ENCODE assay signal across 16 cellular contexts in the genomic region with DNA sequence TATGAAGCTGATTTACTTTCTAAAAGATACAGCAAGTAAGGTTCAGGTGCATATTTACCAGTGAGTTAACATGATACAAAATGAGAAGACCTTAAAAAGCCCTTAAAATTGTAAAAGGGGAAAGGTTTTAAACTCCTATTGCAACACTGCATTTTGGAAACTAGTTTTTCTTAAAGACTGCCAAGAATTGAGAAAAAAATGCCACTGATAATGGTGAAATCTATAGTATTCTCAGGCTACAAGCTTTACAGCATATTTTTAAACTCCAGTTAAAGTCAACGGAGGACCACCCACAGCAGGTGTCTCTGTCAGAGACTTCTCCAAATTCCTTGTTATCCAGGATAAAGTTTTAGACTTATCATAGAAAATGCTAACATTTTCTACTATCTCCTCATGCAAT.
"Had no signal": no experiment of that assay in that cellular context is flagged by ENCODE, and none has a peak within 500 bp of the region (broad histone marks: within the 10 kb centered on the region; RNA-seq: fewer than 3 reads in every experiment).

No MANE protein-coding gene starts in this region.

- H3K9me3 ChIP-seq: body of pancreas, tibial nerve had no signal

- H3K27ac ChIP-seq: body of pancreas, tibial nerve, WERI-Rb-1 had no signal

- H3K4me3 ChIP-seq: body of pancreas, lung, tibial nerve had no signal

- ATAC-seq: activated T-cell treated with anti-CD3 and anti-CD28 coated beads, Interleukin-2, amount 50 U/mL, for 4 hours; body of pancreas; left colon; naive thymus-derived CD8-positive, alpha-beta T cell; right cardiac atrium had no signal

- H3K4me3 Mint-ChIP-seq: activated T-cell treated with anti-CD3 and anti-CD28 coated beads, Interleukin-2, amount 50 U/mL, for 4 hours; naive thymus-derived CD8-positive, alpha-beta T cell had no signal

- DNase-seq: activated CD4-positive, alpha-beta T cell treated with anti-CD3 and anti-CD28 coated beads for 48 hours; activated gamma-delta T cell; activated T-cell treated with anti-CD3 and anti-CD28 coated beads, Interleukin-2, amount 50 U/mL, for 4 hours; amniotic stem cell; body of pancreas; central memory CD4-positive, alpha-beta T cell; effector memory CD4-positive, alpha-beta T cell; head of caudate nucleus; left colon; naive thymus-derived CD8-positive, alpha-beta T cell; right cardiac atrium; small intestine; T1000; WERI-Rb-1 had no signal

- H3K27me3 Mint-ChIP-seq: naive thymus-derived CD8-positive, alpha-beta T cell had no signal

- H3K9me3 Mint-ChIP-seq: activated T-cell treated with anti-CD3 and anti-CD28 coated beads, Interleukin-2, amount 50 U/mL, for 4 hours; naive thymus-derived CD8-positive, alpha-beta T cell had no signal

- H3K27me3 ChIP-seq: body of pancreas, tibial nerve had no signal
